In the genomic region with DNA sequence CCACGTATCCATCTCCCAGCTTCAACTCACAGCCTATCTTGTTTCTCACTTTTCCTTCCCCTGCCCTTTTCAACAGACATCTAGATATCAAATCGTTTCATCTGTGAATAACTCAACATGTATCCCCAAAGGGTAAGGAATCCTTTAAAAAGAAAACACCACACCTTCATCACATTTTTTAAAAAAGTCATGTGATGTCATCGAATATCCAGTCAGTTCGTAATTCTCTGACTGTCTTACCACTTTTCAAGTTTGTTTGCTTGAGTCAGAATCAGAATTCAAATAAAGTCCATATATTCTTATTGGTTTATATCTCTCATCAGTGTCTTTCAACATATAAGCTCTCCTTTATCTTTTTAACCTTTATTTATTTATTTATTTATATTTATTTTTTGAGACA, we compare ENCODE assay signal across 27 cellular contexts.
"Had no signal": no experiment of that assay in that cellular context is flagged by ENCODE, and none has a peak within 500 bp of the region (broad histone marks: within the 10 kb centered on the region; RNA-seq: fewer than 3 reads in every experiment).

No MANE protein-coding gene starts in this region.

- H3K27ac ChIP-seq: stomach, suprapubic skin, testis, thoracic aorta, thyroid gland, tibial artery, tibial nerve, transverse colon, upper lobe of left lung, upper lobe of right lung, uterus, vagina had no signal

- H3K4me1 ChIP-seq: testis, transverse colon, upper lobe of right lung, uterus, vagina had no signal

- H3K27me3 ChIP-seq: testis, thyroid gland, upper lobe of left lung, uterus, vagina had no signal

- DNase-seq: stimulated activated CD4-positive, alpha-beta T cell treated with anti-CD3 and anti-CD28 coated beads, Interleukin-2, amount 100 ng/mL, for 48 hours; stimulated activated CD4-positive, alpha-beta T cell treated with anti-CD3 and anti-CD28 coated beads, Interleukin-4, amount 100 ng/mL, for 1 hour; stimulated activated CD4-positive, alpha-beta T cell treated with anti-CD3 and anti-CD28 coated beads, Interleukin-4, amount 100 ng/mL, for 24 hours; stimulated activated CD4-positive, alpha-beta T cell treated with anti-CD3 and anti-CD28 coated beads, Interleukin-4, amount 100 ng/mL, for 4 hours; stimulated activated CD8-positive, alpha-beta memory T cell treated with anti-CD3 and anti-CD28 coated beads, Interleukin-4, amount 100 ng/mL, for 48 hours; stimulated activated naive B cell treated with anti-CD40 and anti-IgM and Interleukin-4, amounts not matched to agents 10 μg/mL and 1 μg/mL and 100 μg/mL, for 72 hours; stimulated activated naive CD4-positive, alpha-beta T cell; stimulated activated naive CD4-positive, alpha-beta T cell treated with Interleukin-2 at 50 U/mL for 16 hours; stimulated activated naive CD8-positive, alpha-beta T cell treated with anti-CD3 and anti-CD28 coated beads, Interleukin-15, amount 100 ng/mL, for 72 hours; stimulated activated naive CD8-positive, alpha-beta T cell treated with anti-CD3 and anti-CD28 coated beads, Interleukin-15, Interleukin-2, amounts not matched to agents 100 U/mL and 50 U/mL, for 24 hours; stomach; substantia nigra; testis; thyroid gland; tibial artery; transverse colon; trophoblast cell; upper lobe of right lung; uterus had no signal

- ATAC-seq: stimulated activated effector memory CD8-positive, alpha-beta T cell treated with anti-CD3 and anti-CD28 coated beads, Interleukin-12 subunit alpha, Interleukin-12 subunit beta, amount 100 ng/mL, for 72 hours; stimulated activated memory B cell treated with anti-CD40 and anti-IgM and Interleukin-4, amounts not matched to agents 10 μg/mL and 1 μg/mL and 100 μg/mL, for 72 hours; stimulated activated naive B cell treated with anti-CD40 and anti-IgM and Interleukin-4, amounts not matched to agents 10 μg/mL and 1 μg/mL and 100 μg/mL, for 72 hours; stimulated activated naive CD8-positive, alpha-beta T cell treated with anti-CD3 and anti-CD28 coated beads, Interleukin-15, amount 100 ng/mL, for 72 hours; stimulated activated naive CD8-positive, alpha-beta T cell treated with anti-CD3 and anti-CD28 coated beads, Interleukin-15, Interleukin-2, amounts not matched to agents 100 U/mL and 50 U/mL, for 24 hours; upper lobe of right lung had no signal

- H3K4me3 ChIP-seq: stomach, suprapubic skin, testis, thoracic aorta, thyroid gland, tibial artery, tibial nerve, transverse colon, upper lobe of left lung, upper lobe of right lung, uterus, vagina had no signal

- FAIRE-seq: urothelium cell line had no signal

- H3K36me3 ChIP-seq: stomach, suprapubic skin, thoracic aorta, thyroid gland, tibial artery, tibial nerve, transverse colon, upper lobe of left lung, upper lobe of right lung, uterus, vagina had no signal

- H3K9me3 ChIP-seq: stomach, suprapubic skin, testis, thoracic aorta, thyroid gland, tibial artery, tibial nerve, transverse colon, upper lobe of left lung, upper lobe of right lung, uterus, vagina had no signal
